ENCODE assay signal across 26 cellular contexts in genomic region chr17:21004016-21004930, GRCh38. TPM values are rescaled to one million over a fixed set of nuclear protein-coding genes. Genes with fewer than 3 reads are reported as not detected.
DNase-seq lines count a peak whose midpoint lies in the region; ATAC-seq, FAIRE-seq and TF ChIP-seq lines count a peak whose summit lies in the region.
"Had no signal": no experiment of that assay in that cellular context is flagged by ENCODE, and none has a peak within 500 bp of the region (broad histone marks: within the 10 kb centered on the region; RNA-seq: fewer than 3 reads in every experiment).

No MANE protein-coding gene starts in this region.

- no peaks in the 10 kb centered on the region for H3K9me3 Mint-ChIP-seq in activated CD8-positive, alpha-beta T cell treated with anti-CD3 and anti-CD28 coated beads for 36 hours
- no peaks in the 10 kb centered on the region for H3K9me3 Mint-ChIP-seq in activated CD8-positive, alpha-beta T cell treated with anti-CD3 and anti-CD28 coated beads, Interleukin-2, amount 10 ng/mL, durations not matched to agents 7 days and 5 days (ENCODE audit: insufficient read depth)
- H3K9me3 Mint-ChIP-seq in progenitor cell of endocrine pancreas (ENCODE audit: low read depth), result no peaks in the 10 kb centered on the region
- H3K9me3 Mint-ChIP-seq: stimulated activated naive CD8-positive, alpha-beta T cell treated with anti-CD3 and anti-CD28 coated beads, Interleukin-15, Interleukin-2, amounts not matched to agents 100 ng/mL and 50 ng/mL, for 24 hours had no signal

- H3K9ac ChIP-seq in kidney (ENCODE audit: low read length in 2 of 2), result no peak overlapping the region

- TF ChIP-seq CTCF in activated CD8-positive, alpha-beta T cell treated with anti-CD3 and anti-CD28 coated beads for 36 hours (IDR thresholded peaks at IDR 0.05), result no peak
- TF ChIP-seq CTCF in VCaP (conservative IDR thresholded peaks at IDR 0.05), result no peak
- no peak for TF ChIP-seq CTCF in kidney (IDR thresholded peaks at IDR 0.05; ENCODE audit: borderline replicate concordance, extremely low read depth, insufficient read depth)
- no peak for TF ChIP-seq CTCF in progenitor cell of endocrine pancreas (IDR thresholded peaks at IDR 0.05; ENCODE audit: unreplicated experiment)

- DNase-seq in activated CD8-positive, alpha-beta T cell treated with anti-CD3 and anti-CD28 coated beads for 36 hours, result no peak
- DNase-seq in activated CD8-positive, alpha-beta T cell treated with anti-CD3 and anti-CD28 coated beads, Interleukin-2, amount 10 ng/mL, durations not matched to agents 7 days and 5 days, result no peak
- peak; percentile 67 for DNase-seq in kidney
- no peak for DNase-seq in progenitor cell of endocrine pancreas (ENCODE audit: low spot score, unreplicated experiment)
- no peak for DNase-seq in NCI-H1694 (lab: John Stamatoyannopoulos, UW)
- no peak for DNase-seq in NCI-H1048 (lab: John Stamatoyannopoulos, UW)
- no peak for DNase-seq in stimulated activated CD4-positive, alpha-beta T cell treated with anti-CD3 and anti-CD28 coated beads, Interleukin-4, amount 100 ng/mL, for 24 hours
- DNase-seq: 8988T; activated CD4-positive, alpha-beta T cell treated with anti-CD3 and anti-CD28 coated beads for 36 hours; activated CD8-positive, alpha-beta memory T cell treated with anti-CD3 and anti-CD28 coated beads for 24 hours; activated effector memory CD4-positive, alpha-beta T cell treated with anti-CD3 and anti-CD28 coated beads, Interleukin-2, amount 50 U/mL, for 16 hours; Calu3; central memory CD4-positive, alpha-beta T cell; DMS79 treated with DMSO at 0.1 percent for 48 hours; Kasumi-1; NCI-H1694 treated with DMSO at 0.1 percent for 48 hours; T-helper 17 cell had no signal

- H3K4me3 Mint-ChIP-seq in activated CD8-positive, alpha-beta T cell treated with anti-CD3 and anti-CD28 coated beads for 36 hours, result no peak overlapping the region
- H3K4me3 Mint-ChIP-seq in activated CD8-positive, alpha-beta T cell treated with anti-CD3 and anti-CD28 coated beads, Interleukin-2, amount 10 ng/mL, durations not matched to agents 7 days and 5 days, result no peak overlapping the region
- H3K4me3 Mint-ChIP-seq in progenitor cell of endocrine pancreas (ENCODE audit: low read depth), result no peak overlapping the region
- H3K4me3 Mint-ChIP-seq: activated CD4-positive, alpha-beta T cell treated with anti-CD3 and anti-CD28 coated beads for 36 hours; stimulated activated naive CD8-positive, alpha-beta T cell treated with anti-CD3 and anti-CD28 coated beads, Interleukin-15, Interleukin-2, amounts not matched to agents 100 ng/mL and 50 ng/mL, for 24 hours had no signal

- no peak overlapping the region for H3K4me3 ChIP-seq in kidney (ENCODE audit: low read length in 2 of 2)
- H3K4me3 ChIP-seq: lung, psoas muscle, tibial nerve had no signal

- no peak for ATAC-seq in activated CD8-positive, alpha-beta T cell treated with anti-CD3 and anti-CD28 coated beads for 36 hours
- no peak for ATAC-seq in activated CD8-positive, alpha-beta T cell treated with anti-CD3 and anti-CD28 coated beads, Interleukin-2, amount 10 ng/mL, durations not matched to agents 7 days and 5 days
- ATAC-seq: activated CD4-positive, alpha-beta T cell treated with anti-CD3 and anti-CD28 coated beads for 36 hours; HCT116; psoas muscle; SK-N-SH treated with all-trans-retinoic acid at 6 μM for 48 hours; T-helper 17 cell had no signal

- no peaks in the 10 kb centered on the region for H3K9me3 ChIP-seq in kidney (ENCODE audit: control insufficient read depth in 1 of 2, low read length in 2 of 2)
- H3K9me3 ChIP-seq: neutrophil, psoas muscle, tibial nerve had no signal

- CTCF ChIA-PET in activated CD8-positive, alpha-beta T cell treated with anti-CD3 and anti-CD28 coated beads for 36 hours (lab: Charles Lee), result interaction anchor here (1.4 kb wide), 1 partner anchor 12 kb away, joined by 3 read pairs; no protein-coding TSS in a partner anchor
- CTCF ChIA-PET in activated CD8-positive, alpha-beta T cell treated with anti-CD3 and anti-CD28 coated beads, Interleukin-2, amount 10 ng/mL, durations not matched to agents 7 days and 5 days (lab: Charles Lee), result no interaction called here

- peaks cover 63 to 70% of the 10 kb centered on the region in 2 donors for H3K36me3 ChIP-seq in kidney (ENCODE audit: control insufficient read depth in 1 of 2, insufficient read depth in 2 of 2, low read length in 2 of 2)

- peaks cover 39% of the 10 kb centered on the region for H3K4me1 Mint-ChIP-seq in activated CD8-positive, alpha-beta T cell treated with anti-CD3 and anti-CD28 coated beads for 36 hours (ENCODE audit: low read depth)
- H3K4me1 Mint-ChIP-seq in activated CD8-positive, alpha-beta T cell treated with anti-CD3 and anti-CD28 coated beads, Interleukin-2, amount 10 ng/mL, durations not matched to agents 7 days and 5 days (ENCODE audit: low read depth), result peaks cover 41% of the 10 kb centered on the region
- peaks cover 3% of the 10 kb centered on the region for H3K4me1 Mint-ChIP-seq in progenitor cell of endocrine pancreas (ENCODE audit: low read depth)

- peak overlapping the region; percentile 25 for H3K27ac Mint-ChIP-seq in activated CD8-positive, alpha-beta T cell treated with anti-CD3 and anti-CD28 coated beads for 36 hours
- H3K27ac Mint-ChIP-seq in activated CD8-positive, alpha-beta T cell treated with anti-CD3 and anti-CD28 coated beads, Interleukin-2, amount 10 ng/mL, durations not matched to agents 7 days and 5 days, result no peak overlapping the region
- peak overlapping the region; percentile 29 for H3K27ac Mint-ChIP-seq in progenitor cell of endocrine pancreas
- H3K27ac Mint-ChIP-seq: activated CD4-positive, alpha-beta T cell treated with anti-CD3 and anti-CD28 coated beads for 36 hours; stimulated activated naive CD8-positive, alpha-beta T cell treated with anti-CD3 and anti-CD28 coated beads, Interleukin-15, Interleukin-2, amounts not matched to agents 100 ng/mL and 50 ng/mL, for 24 hours had no signal

- H3K36me3 Mint-ChIP-seq in activated CD8-positive, alpha-beta T cell treated with anti-CD3 and anti-CD28 coated beads for 36 hours (ENCODE audit: low read depth), result peaks cover 77% of the 10 kb centered on the region
- H3K36me3 Mint-ChIP-seq in activated CD8-positive, alpha-beta T cell treated with anti-CD3 and anti-CD28 coated beads, Interleukin-2, amount 10 ng/mL, durations not matched to agents 7 days and 5 days (ENCODE audit: low read depth), result peaks cover 84% of the 10 kb centered on the region
- peaks cover 41% of the 10 kb centered on the region for H3K36me3 Mint-ChIP-seq in progenitor cell of endocrine pancreas (ENCODE audit: insufficient read depth)

- H3K27ac ChIP-seq in VCaP (peak overlapping the region; percentile 72), kidney (ENCODE audit: low read depth in 2 of 2, low read length in 2 of 2) (no peak overlapping the region)
- H3K27ac ChIP-seq: neutrophil, psoas muscle had no signal

- intact Hi-C loops in activated CD8-positive, alpha-beta T cell treated with anti-CD3 and anti-CD28 coated beads for 36 hours (cut with micrococcal nuclease), result no loop called here
- intact Hi-C loops in kidney (cut with DNase I), result no loop called here

- H3K4me1 ChIP-seq in kidney (ENCODE audit: control insufficient read depth in 1 of 2, insufficient read depth in 1 of 2, low read depth in 1 of 2, low read length in 2 of 2), result peaks cover 0 to 8% of the 10 kb centered on the region in 2 donors

- H3K27me3 Mint-ChIP-seq in activated CD8-positive, alpha-beta T cell treated with anti-CD3 and anti-CD28 coated beads for 36 hours, result no peaks in the 10 kb centered on the region
- H3K27me3 Mint-ChIP-seq in activated CD8-positive, alpha-beta T cell treated with anti-CD3 and anti-CD28 coated beads, Interleukin-2, amount 10 ng/mL, durations not matched to agents 7 days and 5 days (ENCODE audit: low read depth), result no peaks in the 10 kb centered on the region
- no peaks in the 10 kb centered on the region for H3K27me3 Mint-ChIP-seq in progenitor cell of endocrine pancreas
- H3K27me3 Mint-ChIP-seq: activated CD4-positive, alpha-beta T cell treated with anti-CD3 and anti-CD28 coated beads for 36 hours; stimulated activated naive CD8-positive, alpha-beta T cell treated with anti-CD3 and anti-CD28 coated beads, Interleukin-15, Interleukin-2, amounts not matched to agents 100 ng/mL and 50 ng/mL, for 24 hours; T-helper 17 cell had no signal

- FAIRE-seq in kidney (lab: Jason Lieb, UNC), result no peak
- FAIRE-seq: endothelial cell of umbilical vein had no signal

- POLR2A ChIA-PET in activated CD8-positive, alpha-beta T cell treated with anti-CD3 and anti-CD28 coated beads for 36 hours (lab: Charles Lee), result interaction anchor here (1.1 to 1.2 kb wide), 2 partner anchors 10 to 17 kb away, joined by 3 read pairs; no protein-coding TSS in a partner anchor
- POLR2A ChIA-PET in activated CD8-positive, alpha-beta T cell treated with anti-CD3 and anti-CD28 coated beads, Interleukin-2, amount 10 ng/mL, durations not matched to agents 7 days and 5 days (lab: Charles Lee), result no interaction called here

RNA-seq across cellular contexts. Expression of gene USP22, which starts 38.5 kb away (rescaled TPM):
- total RNA-seq in activated CD8-positive, alpha-beta T cell treated with anti-CD3 and anti-CD28 coated beads for 36 hours, result 100 to 1,000 TPM; 149 to 153 TPM
- total RNA-seq in activated CD8-positive, alpha-beta T cell treated with anti-CD3 and anti-CD28 coated beads, Interleukin-2, amount 10 ng/mL, durations not matched to agents 7 days and 5 days, result 100 to 1,000 TPM; 138 to 148 TPM
- total RNA-seq in kidney (176 TPM), progenitor cell of endocrine pancreas (368 and 373 TPM in 2 replicates)
- 47.8 TPM for polyA plus RNA-seq in kidney (ENCODE audit: insufficient read depth, low read depth, low replicate concordance)
